Comparison of ENCODE assay signal across 1 cellular context in genomic region chr11:18324381-18324780, GRCh38.
A peak's percentile ranks its signal among the peaks of the same experiment; 100 is the strongest.
TF ChIP-seq lines count a peak whose summit lies in the region.

No MANE protein-coding gene starts in this region.

TF ChIP-seq in K562, 482 proteins besides CTCF, POLR2A, EP300 and RAD21 (continued from another document):
- TF ChIP-seq E4F1 (CRISPR knock-in tag; IDR thresholded peaks at IDR 0.05; ENCODE audit: borderline replicate concordance) (no peak), ZNF263 (CRISPR knock-in tag; IDR thresholded peaks at IDR 0.05; ENCODE audit: borderline replicate concordance) (no peak), ELK1 (CRISPR knock-in tag; IDR thresholded peaks at IDR 0.05) (no peak), MEF2D (tag; conservative IDR thresholded peaks at IDR 0.05; ENCODE audit: low read depth) (no peak), ZBTB11 (CRISPR knock-in tag; IDR thresholded peaks at IDR 0.05) (peak in 1 of 3 experiments; percentile 86; a peak in 2 of 6 replicates), BACH1 (tag; IDR thresholded peaks at IDR 0.05) (no peak), HMBOX1 (IDR thresholded peaks at IDR 0.05) (0 out of 2 replicates have a peak, but pooled peaks have one; percentile 10), NR2C1 (IDR thresholded peaks at IDR 0.05) (no peak), NR2C1 (tag; IDR thresholded peaks at IDR 0.05) (no peak), ATF2 (CRISPR knock-in tag; IDR thresholded peaks at IDR 0.05) (no peak), SMARCE1 (IDR thresholded peaks at IDR 0.05) (peak; percentile 29; the same call in 1 of the 2 replicates), SUPT5H (IDR thresholded peaks at IDR 0.05) (0 out of 2 replicates have a peak, but pooled peaks have one; percentile 6), ILK (tag; IDR thresholded peaks at IDR 0.05; ENCODE audit: borderline replicate concordance, low read depth) (no peak)
